23 cellular contexts compared by ENCODE assay signal in the genomic region with DNA sequence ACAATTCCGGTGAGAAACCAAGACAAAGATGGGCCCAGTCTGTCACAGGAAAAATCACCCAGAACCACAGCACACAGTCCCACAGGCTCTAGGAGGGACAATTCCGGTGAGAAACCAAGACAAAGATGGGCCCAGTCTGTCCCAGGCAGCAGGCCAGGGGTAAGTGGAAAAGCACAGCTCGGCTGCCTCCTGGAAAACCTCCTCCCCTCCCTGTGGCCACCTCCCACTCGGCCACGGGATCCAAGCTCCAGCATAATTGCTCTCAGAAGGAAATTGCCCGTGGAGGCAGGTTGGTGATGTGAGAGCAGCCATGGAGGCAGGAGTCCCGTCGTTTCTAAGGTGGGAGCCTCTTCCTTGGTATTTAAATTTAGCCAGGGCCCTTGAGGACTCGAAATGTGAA.
DNase-seq lines count a peak whose midpoint lies in the region; ATAC-seq lines count a peak whose summit lies in the region.
"Had no signal": no experiment of that assay in that cellular context is flagged by ENCODE, and none has a peak within 500 bp of the region (broad histone marks: within the 10 kb centered on the region; RNA-seq: fewer than 3 reads in every experiment).

No MANE protein-coding gene starts in this region.

- intact Hi-C loops in Right ventricle myocardium superior (cut with DNase I), result no loop called here

- H3K4me3 Mint-ChIP-seq in stimulated activated naive B cell treated with anti-CD40 and anti-IgM and Interleukin-4, amounts not matched to agents 10 μg/mL and 1 μg/mL and 100 μg/mL, for 72 hours, result no peak overlapping the region
- H3K4me3 Mint-ChIP-seq: CD14-positive monocyte; IgD-negative memory B cell; natural killer cell treated with Interleukin-12 subunit alpha and Interleukin-12 subunit beta and Interleukin-15 and Interleukin-18, amount 100 ng/mL, for 72 hours; T-helper 1 cell treated with Interleukin-12 subunit alpha and Interleukin-12 subunit beta and Interleukin-4 antibody, amounts not matched to agents 30 μg/mL and 1 μg/mL, for 36 hours had no signal

- peaks cover 0 to 4% of the 10 kb centered on the region in 2 donors for H3K27me3 Mint-ChIP-seq in stimulated activated naive B cell treated with anti-CD40 and anti-IgM and Interleukin-4, amounts not matched to agents 10 μg/mL and 1 μg/mL and 100 μg/mL, for 72 hours
- H3K27me3 Mint-ChIP-seq: natural killer cell treated with Interleukin-12 subunit alpha and Interleukin-12 subunit beta and Interleukin-15 and Interleukin-18, amount 100 ng/mL, for 72 hours had no signal

- H3K4me1 Mint-ChIP-seq in stimulated activated naive B cell treated with anti-CD40 and anti-IgM and Interleukin-4, amounts not matched to agents 10 μg/mL and 1 μg/mL and 100 μg/mL, for 72 hours, result no peaks in the 10 kb centered on the region
- H3K4me1 Mint-ChIP-seq: IgD-negative memory B cell had no signal

- H3K36me3 Mint-ChIP-seq in stimulated activated naive B cell treated with anti-CD40 and anti-IgM and Interleukin-4, amounts not matched to agents 10 μg/mL and 1 μg/mL and 100 μg/mL, for 72 hours, result no peaks in the 10 kb centered on the region
- H3K36me3 Mint-ChIP-seq: CD14-positive monocyte; IgD-negative memory B cell; natural killer cell treated with Interleukin-12 subunit alpha and Interleukin-12 subunit beta and Interleukin-15 and Interleukin-18, amount 100 ng/mL, for 72 hours had no signal

- H3K9me3 Mint-ChIP-seq in stimulated activated naive B cell treated with anti-CD40 and anti-IgM and Interleukin-4, amounts not matched to agents 10 μg/mL and 1 μg/mL and 100 μg/mL, for 72 hours, result no peaks in the 10 kb centered on the region
- H3K9me3 Mint-ChIP-seq: IgD-negative memory B cell; natural killer cell treated with Interleukin-12 subunit alpha and Interleukin-12 subunit beta and Interleukin-15 and Interleukin-18, amount 100 ng/mL, for 72 hours; T-helper 1 cell treated with Interleukin-12 subunit alpha and Interleukin-12 subunit beta and Interleukin-4 antibody, amounts not matched to agents 30 μg/mL and 1 μg/mL, for 36 hours had no signal

- no peak overlapping the region for H3K27ac Mint-ChIP-seq in stimulated activated naive B cell treated with anti-CD40 and anti-IgM and Interleukin-4, amounts not matched to agents 10 μg/mL and 1 μg/mL and 100 μg/mL, for 72 hours
- H3K27ac Mint-ChIP-seq: IgD-negative memory B cell; T-helper 1 cell treated with Interleukin-12 subunit alpha and Interleukin-12 subunit beta and Interleukin-4 antibody, amounts not matched to agents 30 μg/mL and 1 μg/mL, for 36 hours had no signal

- ATAC-seq in Right ventricle myocardium superior (ENCODE audit: poor library complexity), result peak; percentile 93
- no peak for ATAC-seq in HG03520 (IDR thresholded peaks at IDR 0.05; ENCODE audit: unreplicated experiment)
- no peak for ATAC-seq in stimulated activated naive B cell treated with anti-CD40 and anti-IgM and Interleukin-4, amounts not matched to agents 10 μg/mL and 1 μg/mL and 100 μg/mL, for 72 hours (replicated peaks)
- ATAC-seq: natural killer cell treated with Interleukin-12 subunit alpha and Interleukin-12 subunit beta and Interleukin-15 and Interleukin-18, amount 100 ng/mL, for 72 hours had no signal

- DNase-seq in G401 (ENCODE audit: low spot score) (peak; percentile 77), Right ventricle myocardium superior (peak; percentile 83), midbrain (lab: John Stamatoyannopoulos, UW) (peak; percentile 6), superior temporal gyrus (ENCODE audit: extremely low spot score) (peak; percentile 59), NCI-H345 treated with DMSO at 0.1 percent for 48 hours (lab: John Stamatoyannopoulos, UW; ENCODE audit: unreplicated experiment) (no peak), SKM-1 (lab: John Stamatoyannopoulos, UW; ENCODE audit: unreplicated experiment) (no peak)
- no peak for DNase-seq in stimulated activated naive B cell treated with anti-CD40 and anti-IgM and Interleukin-4, amounts not matched to agents 10 μg/mL and 1 μg/mL and 100 μg/mL, for 72 hours
- DNase-seq: ACHN; activated CD4-positive, alpha-beta T cell treated with anti-CD3 and anti-CD28 coated beads, Interleukin-2, amount 50 U/mL, for 4 hours; activated gamma-delta T cell; activated T-cell treated with anti-CD3 and anti-CD28 coated beads for 4 hours; amniotic stem cell; foreskin melanocyte; GF-D8; NCI-H1417 treated with DMSO at 0.1 percent for 48 hours; NCI-H748 treated with DMSO at 0.1 percent for 48 hours; stimulated activated CD4-positive, alpha-beta T cell treated with anti-CD3 and anti-CD28 coated beads, Interleukin-2, amount 100 ng/mL, for 48 hours; stomach had no signal

- in situ Hi-C loops in G401 (cut with HindIII; ENCODE audit: low sequenced_read_pairs), result no loop called here

Comparison
In these comparisons a context has a peak if more than half of its experiments do, and no peak if none do; other contexts are left out.
1. DNase-seq: peak in G401 (single experiment), Right ventricle myocardium superior (single experiment), midbrain (single experiment) and superior temporal gyrus (single experiment); none in stimulated activated naive B cell treated with anti-CD40 and anti-IgM and Interleukin-4, amounts not matched to agents 10 μg/mL and 1 μg/mL and 100 μg/mL, for 72 hours (single experiment), NCI-H345 treated with DMSO at 0.1 percent for 48 hours (single experiment) and SKM-1 (single experiment).